ENCODE assay signal across 16 cellular contexts in the genomic region with DNA sequence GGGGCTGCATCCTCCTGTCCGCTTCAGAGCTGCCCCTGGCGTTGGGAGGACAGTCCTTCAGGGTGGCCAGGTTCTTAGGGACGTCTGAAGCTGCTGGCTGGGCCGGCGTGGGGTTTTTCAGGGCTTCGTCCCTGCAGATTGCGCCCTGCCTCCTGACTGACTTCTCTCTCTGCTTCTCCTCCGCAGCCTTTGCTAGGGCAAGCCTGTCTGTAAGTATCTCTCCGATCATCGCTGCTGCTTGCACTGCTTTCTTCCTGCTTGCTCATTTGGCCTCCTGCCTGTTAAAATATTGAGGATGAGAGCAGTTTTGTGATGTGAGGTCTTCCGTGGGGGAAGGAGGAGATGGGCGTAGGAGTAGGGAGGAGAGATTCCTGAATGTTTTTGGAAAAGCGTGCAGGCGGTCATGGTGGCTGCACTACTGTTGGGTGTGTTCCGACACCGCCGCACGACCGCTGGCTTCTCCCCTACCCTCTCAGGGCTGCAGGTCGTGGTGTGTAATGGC. TPM values are rescaled to one million over a fixed set of nuclear protein-coding genes. Genes with fewer than 3 reads are reported as not detected.
DNase-seq lines count a peak whose midpoint lies in the region; ATAC-seq, FAIRE-seq and TF ChIP-seq lines count a peak whose summit lies in the region.
"Had no signal": no experiment of that assay in that cellular context is flagged by ENCODE, and none has a peak within 500 bp of the region (broad histone marks: within the 10 kb centered on the region; RNA-seq: fewer than 3 reads in every experiment).

No MANE protein-coding gene starts in this region.

- no peak overlapping the region for H3K14ac ChIP-seq in neuronal stem cell (ENCODE audit: low read length)

- H3K9me3 Mint-ChIP-seq in CD4-positive, CD25-positive, alpha-beta regulatory T cell, result no peaks in the 10 kb centered on the region
- H3K9me3 Mint-ChIP-seq: CD8-positive, alpha-beta T cell; stimulated activated naive CD8-positive, alpha-beta T cell treated with anti-CD3 and anti-CD28 coated beads, Interleukin-15, Interleukin-2, amounts not matched to agents 100 ng/mL and 50 ng/mL, for 24 hours had no signal

- no peak overlapping the region for H2AK5ac ChIP-seq in neuronal stem cell (ENCODE audit: low read depth, low read length)

- peaks cover 5% of the 10 kb centered on the region for H3K4me1 ChIP-seq in CD4-positive, CD25-positive, alpha-beta regulatory T cell (ENCODE audit: control insufficient read depth, insufficient read depth, low read length, poor library complexity, severe bottlenecking)
- no peaks in the 10 kb centered on the region for H3K4me1 ChIP-seq in neuronal stem cell (ENCODE audit: control insufficient read depth in 2 of 2, insufficient read depth in 1 of 2, low read depth in 1 of 2, low read length in 2 of 2)
- H3K4me1 ChIP-seq: HAP-1 had no signal

- H3K27ac ChIP-seq in CD4-positive, CD25-positive, alpha-beta regulatory T cell (ENCODE audit: insufficient read depth, low read length, poor library complexity, severe bottlenecking), result no peak overlapping the region
- no peak overlapping the region for H3K27ac ChIP-seq in neuronal stem cell (replicated peaks; ENCODE audit: low read length)

- H3K9ac ChIP-seq in neuronal stem cell (ENCODE audit: low read depth, low read length, poor library complexity), result peak overlapping the region; percentile 16

- H3K4me3 Mint-ChIP-seq in CD4-positive, CD25-positive, alpha-beta regulatory T cell, result no peak overlapping the region
- H3K4me3 Mint-ChIP-seq: CD8-positive, alpha-beta T cell; stimulated activated naive CD8-positive, alpha-beta T cell treated with anti-CD3 and anti-CD28 coated beads, Interleukin-15, Interleukin-2, amounts not matched to agents 100 ng/mL and 50 ng/mL, for 24 hours had no signal

- no peak overlapping the region for H3K4ac ChIP-seq in neuronal stem cell (ENCODE audit: low read length)

- TF ChIP-seq CTCF in LNCaP clone FGC (IDR thresholded peaks at IDR 0.05; ENCODE audit: control insufficient read depth, extremely low read depth, insufficient read depth), result no peak

- no peak overlapping the region for H2BK15ac ChIP-seq in neuronal stem cell (ENCODE audit: low read length)

- peaks cover 0 to 9% (median 6%) of the 10 kb centered on the region in 4 donors for H3K4me1 Mint-ChIP-seq in CD4-positive, CD25-positive, alpha-beta regulatory T cell

- no peaks in the 10 kb centered on the region for H3K27me3 ChIP-seq in CD4-positive, CD25-positive, alpha-beta regulatory T cell (ENCODE audit: control insufficient read depth, insufficient read depth, low read length)
- H3K27me3 ChIP-seq in neuronal stem cell (ENCODE audit: control insufficient read depth in 3 of 3, insufficient read depth in 3 of 3, low read depth in 1 of 3, low read length in 3 of 3), result no peaks in the 10 kb centered on the region

- no peak for DNase-seq in CD4-positive, CD25-positive, alpha-beta regulatory T cell
- peak; percentile 14 for DNase-seq in LNCaP clone FGC (ENCODE audit: low read depth)
- no peak for DNase-seq in neuronal stem cell (ENCODE audit: low spot score)
- DNase-seq in DMS 273 treated with DMSO at 0.1 percent for 48 hours (lab: John Stamatoyannopoulos, UW), result no peak
- DNase-seq in NCI-H446 (lab: John Stamatoyannopoulos, UW), result no peak
- DNase-seq in NCI-H1436 (lab: John Stamatoyannopoulos, UW), result no peak
- DNase-seq: activated CD4-positive, CD25-positive, alpha-beta regulatory T cell treated with anti-CD3 and anti-CD28 coated beads, Interleukin-2, amount 50 U/mL, for 72 hours; CD8-positive, alpha-beta T cell; central memory CD4-positive, alpha-beta T cell; mucosa of descending colon; MV-4-11; stimulated activated CD4-positive, alpha-beta T cell treated with anti-CD3 and anti-CD28 coated beads, Interleukin-4, amount 100 ng/mL, for 4 hours had no signal

- H3K18ac ChIP-seq in neuronal stem cell (ENCODE audit: low read length), result no peak overlapping the region

- no peaks in the 10 kb centered on the region for H3K27me3 Mint-ChIP-seq in CD4-positive, CD25-positive, alpha-beta regulatory T cell
- H3K27me3 Mint-ChIP-seq: stimulated activated naive CD8-positive, alpha-beta T cell treated with anti-CD3 and anti-CD28 coated beads, Interleukin-15, Interleukin-2, amounts not matched to agents 100 ng/mL and 50 ng/mL, for 24 hours had no signal

- peak; percentile 95 for FAIRE-seq in endometrium (lab: Jason Lieb, UNC)

- H3K27ac Mint-ChIP-seq in CD4-positive, CD25-positive, alpha-beta regulatory T cell, result peak overlapping the region in 2 of 3 donors; percentile 44 to 72
- H3K27ac Mint-ChIP-seq: CD8-positive, alpha-beta T cell; stimulated activated naive CD8-positive, alpha-beta T cell treated with anti-CD3 and anti-CD28 coated beads, Interleukin-15, Interleukin-2, amounts not matched to agents 100 ng/mL and 50 ng/mL, for 24 hours had no signal

- H3K9me3 ChIP-seq in CD4-positive, CD25-positive, alpha-beta regulatory T cell (ENCODE audit: control insufficient read depth in 2 of 2, low read length in 2 of 2), result no peaks in the 10 kb centered on the region
- peaks cover 0 to 1% of the 10 kb centered on the region in 2 donors for H3K9me3 ChIP-seq in neuronal stem cell (replicated peaks in 1 of 2; ENCODE audit: control insufficient read depth in 2 of 2, insufficient read depth in 1 of 2, low read depth in 1 of 2, low read length in 2 of 2)
- H3K9me3 ChIP-seq: HAP-1, mucosa of descending colon had no signal

- H3K79me1 ChIP-seq in neuronal stem cell (ENCODE audit: low read depth, low read length), result peaks cover 19% of the 10 kb centered on the region

- H2BK5ac ChIP-seq in neuronal stem cell (ENCODE audit: low read length), result no peak overlapping the region

- H3K4me3 ChIP-seq in CD4-positive, CD25-positive, alpha-beta regulatory T cell (ENCODE audit: low read depth, low read length), result no peak overlapping the region
- H3K4me3 ChIP-seq in LNCaP clone FGC (ENCODE audit: low read depth, low read length) (no peak overlapping the region), neuronal stem cell (ENCODE audit: low read length in 2 of 2) (peak overlapping the region in 1 of 2 donors; percentile 19)
- H3K4me3 ChIP-seq: HAP-1, mucosa of descending colon had no signal

- H2AFZ ChIP-seq in neuronal stem cell (ENCODE audit: low read length), result no peak overlapping the region

- H3K36me3 ChIP-seq in CD4-positive, CD25-positive, alpha-beta regulatory T cell (ENCODE audit: control insufficient read depth, insufficient read depth, low read length), result peaks cover 63% of the 10 kb centered on the region
- H3K36me3 ChIP-seq in neuronal stem cell (replicated peaks in 1 of 2; ENCODE audit: control insufficient read depth in 2 of 2, insufficient read depth in 2 of 2, low read length in 2 of 2), result peaks cover 61 to 97% of the 10 kb centered on the region in 2 donors

- H3K36me3 Mint-ChIP-seq in CD4-positive, CD25-positive, alpha-beta regulatory T cell, result peaks cover 29% of the 10 kb centered on the region

- ATAC-seq in CD4-positive, CD25-positive, alpha-beta regulatory T cell (ENCODE audit: low read depth in 2 of 2), result no peak
- no peak for ATAC-seq in HG03354 (IDR thresholded peaks at IDR 0.05; ENCODE audit: poor library complexity, severe bottlenecking, unreplicated experiment)
- ATAC-seq: CD8-positive, alpha-beta T cell; mucosa of descending colon had no signal

- no peak overlapping the region for H4K8ac ChIP-seq in neuronal stem cell (ENCODE audit: low read depth, low read length)

- WGBS in neuronal stem cell (ENCODE audit: extremely low coverage in 2 of 2, insufficient read length in 2 of 2, insufficient replicate concordance in 1 of 2), 2 donors, result no CpG with 5 or more reads among the region's 20 CpGs

- H4K91ac ChIP-seq in neuronal stem cell (ENCODE audit: low read depth, low read length, poor library complexity), result no peak overlapping the region

- H2BK120ac ChIP-seq in neuronal stem cell (ENCODE audit: low read depth, low read length), result no peak overlapping the region

- H3K4me2 ChIP-seq in neuronal stem cell (ENCODE audit: insufficient read depth, low read length, poor library complexity, severe bottlenecking), result no peak overlapping the region

- H3K23ac ChIP-seq in neuronal stem cell (ENCODE audit: low read depth, low read length, poor library complexity), result peak overlapping the region; percentile 17

- no peak overlapping the region for H2BK12ac ChIP-seq in neuronal stem cell (ENCODE audit: low read length)

RNA-seq across cellular contexts. Expression of a gene that starts 25.3 kb away (rescaled TPM):
- 96.3 TPM for total RNA-seq in CD4-positive, CD25-positive, alpha-beta regulatory T cell
- 1 to 10 TPM; 2.8 to 6.2 (median 3.9) TPM for polyA plus RNA-seq in CD4-positive, CD25-positive, alpha-beta regulatory T cell
- 11.4 TPM for polyA plus RNA-seq in neuronal stem cell (2013, experiment 1 of 2)
- 11.8 TPM for polyA plus RNA-seq in neuronal stem cell (2013, experiment 2 of 2)
